Comparison of ENCODE assay signal across 29 cellular contexts in the genomic region with DNA sequence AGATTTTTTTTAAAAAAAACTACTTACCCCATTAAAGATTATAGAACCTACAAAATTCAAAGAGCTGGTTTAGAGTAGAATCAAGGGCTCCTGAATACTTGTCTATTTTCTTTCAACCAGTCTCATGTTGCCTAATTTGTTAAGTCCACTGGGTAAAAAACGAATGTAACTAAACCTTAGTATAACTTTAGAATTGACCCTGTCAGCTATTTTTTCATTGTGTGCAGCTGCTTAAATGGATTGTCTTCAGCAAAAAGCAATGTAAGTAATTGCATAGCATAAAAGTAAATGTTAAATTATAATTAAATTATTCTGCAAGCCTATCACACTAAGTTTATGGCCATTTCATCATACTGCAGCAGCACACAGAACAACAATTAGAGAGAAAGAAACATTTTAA.
"Had no signal": no experiment of that assay in that cellular context is flagged by ENCODE, and none has a peak within 500 bp of the region (broad histone marks: within the 10 kb centered on the region; RNA-seq: fewer than 3 reads in every experiment).

No MANE protein-coding gene starts in this region.

- H3K27me3 ChIP-seq: stomach, suprapubic skin, testis, thyroid gland, tibial artery, tibial nerve, transverse colon, upper lobe of left lung, upper lobe of right lung, uterus, vagina had no signal

- ATAC-seq: stimulated activated effector memory CD8-positive, alpha-beta T cell treated with anti-CD3 and anti-CD28 coated beads, Interleukin-12 subunit alpha, Interleukin-12 subunit beta, amount 100 ng/mL, for 72 hours; stimulated activated memory B cell treated with anti-CD40 and anti-IgM and Interleukin-4, amounts not matched to agents 10 μg/mL and 1 μg/mL and 100 μg/mL, for 72 hours; stimulated activated naive B cell treated with anti-CD40 and anti-IgM and Interleukin-4, amounts not matched to agents 10 μg/mL and 1 μg/mL and 100 μg/mL, for 72 hours; stimulated activated naive CD8-positive, alpha-beta T cell treated with anti-CD3 and anti-CD28 coated beads, Interleukin-15, amount 100 ng/mL, for 72 hours; stimulated activated naive CD8-positive, alpha-beta T cell treated with anti-CD3 and anti-CD28 coated beads, Interleukin-15, Interleukin-2, amounts not matched to agents 100 U/mL and 50 U/mL, for 24 hours; upper lobe of right lung had no signal

- H3K27me3 Mint-ChIP-seq: stimulated activated memory B cell treated with anti-CD40 and anti-IgM and Interleukin-4, amounts not matched to agents 10 μg/mL and 1 μg/mL and 100 μg/mL, for 72 hours; stimulated activated naive B cell treated with anti-CD40 and anti-IgM and Interleukin-4, amounts not matched to agents 10 μg/mL and 1 μg/mL and 100 μg/mL, for 72 hours; stimulated activated naive CD8-positive, alpha-beta T cell treated with anti-CD3 and anti-CD28 coated beads, Interleukin-15, amount 100 ng/mL, for 72 hours; stimulated activated naive CD8-positive, alpha-beta T cell treated with anti-CD3 and anti-CD28 coated beads, Interleukin-15, Interleukin-2, amounts not matched to agents 100 ng/mL and 50 ng/mL, for 24 hours; type B pancreatic cell had no signal

- H3K27ac ChIP-seq: stomach, suprapubic skin, testis, thoracic aorta, thyroid gland, tibial artery, tibial nerve, transverse colon, upper lobe of left lung, upper lobe of right lung, uterus, vagina had no signal

- FAIRE-seq: urothelium cell line had no signal

- H3K9me3 ChIP-seq: stomach, suprapubic skin, testis, thoracic aorta, thyroid gland, tibial artery, tibial nerve, transverse colon, upper lobe of left lung, upper lobe of right lung, uterus, vagina had no signal

- H3K4me1 ChIP-seq: stomach, suprapubic skin, testis, thyroid gland, tibial artery, tibial nerve, transverse colon, upper lobe of left lung, upper lobe of right lung, uterus, vagina had no signal

- H3K36me3 ChIP-seq: stomach, suprapubic skin, thoracic aorta, thyroid gland, tibial artery, tibial nerve, transverse colon, upper lobe of left lung, upper lobe of right lung, uterus, vagina had no signal

- H3K4me1 Mint-ChIP-seq: stimulated activated effector memory CD8-positive, alpha-beta T cell treated with anti-CD3 and anti-CD28 coated beads, Interleukin-12 subunit alpha, Interleukin-12 subunit beta, amount 100 ng/mL, for 72 hours; stimulated activated memory B cell treated with anti-CD40 and anti-IgM and Interleukin-4, amounts not matched to agents 10 μg/mL and 1 μg/mL and 100 μg/mL, for 72 hours; stimulated activated naive B cell treated with anti-CD40 and anti-IgM and Interleukin-4, amounts not matched to agents 10 μg/mL and 1 μg/mL and 100 μg/mL, for 72 hours; stimulated activated naive CD8-positive, alpha-beta T cell treated with anti-CD3 and anti-CD28 coated beads, Interleukin-15, amount 100 ng/mL, for 72 hours had no signal

- H3K9me3 Mint-ChIP-seq: stimulated activated memory B cell treated with anti-CD40 and anti-IgM and Interleukin-4, amounts not matched to agents 10 μg/mL and 1 μg/mL and 100 μg/mL, for 72 hours; type B pancreatic cell had no signal

- H3K36me3 Mint-ChIP-seq: stimulated activated effector memory CD8-positive, alpha-beta T cell treated with anti-CD3 and anti-CD28 coated beads, Interleukin-12 subunit alpha, Interleukin-12 subunit beta, amount 100 ng/mL, for 72 hours; stimulated activated memory B cell treated with anti-CD40 and anti-IgM and Interleukin-4, amounts not matched to agents 10 μg/mL and 1 μg/mL and 100 μg/mL, for 72 hours; stimulated activated naive B cell treated with anti-CD40 and anti-IgM and Interleukin-4, amounts not matched to agents 10 μg/mL and 1 μg/mL and 100 μg/mL, for 72 hours; type B pancreatic cell had no signal

- H3K4me3 Mint-ChIP-seq: stimulated activated effector memory CD8-positive, alpha-beta T cell treated with anti-CD3 and anti-CD28 coated beads, Interleukin-12 subunit alpha, Interleukin-12 subunit beta, amount 100 ng/mL, for 72 hours; stimulated activated memory B cell treated with anti-CD40 and anti-IgM and Interleukin-4, amounts not matched to agents 10 μg/mL and 1 μg/mL and 100 μg/mL, for 72 hours; stimulated activated naive B cell treated with anti-CD40 and anti-IgM and Interleukin-4, amounts not matched to agents 10 μg/mL and 1 μg/mL and 100 μg/mL, for 72 hours; stimulated activated naive CD8-positive, alpha-beta T cell treated with anti-CD3 and anti-CD28 coated beads, Interleukin-15, amount 100 ng/mL, for 72 hours; stimulated activated naive CD8-positive, alpha-beta T cell treated with anti-CD3 and anti-CD28 coated beads, Interleukin-15, Interleukin-2, amounts not matched to agents 100 ng/mL and 50 ng/mL, for 24 hours; type B pancreatic cell had no signal

- H3K4me3 ChIP-seq: stomach, suprapubic skin, testis, thoracic aorta, thyroid gland, tibial artery, tibial nerve, transverse colon, upper lobe of left lung, upper lobe of right lung, uterus, vagina had no signal

- DNase-seq: stimulated activated CD4-positive, alpha-beta T cell treated with anti-CD3 and anti-CD28 coated beads, Interleukin-2, amount 100 ng/mL, for 48 hours; stimulated activated CD4-positive, alpha-beta T cell treated with anti-CD3 and anti-CD28 coated beads, Interleukin-4, amount 100 ng/mL, for 1 hour; stimulated activated CD4-positive, alpha-beta T cell treated with anti-CD3 and anti-CD28 coated beads, Interleukin-4, amount 100 ng/mL, for 24 hours; stimulated activated CD4-positive, alpha-beta T cell treated with anti-CD3 and anti-CD28 coated beads, Interleukin-4, amount 100 ng/mL, for 4 hours; stimulated activated CD8-positive, alpha-beta memory T cell treated with anti-CD3 and anti-CD28 coated beads, Interleukin-4, amount 100 ng/mL, for 48 hours; stimulated activated naive B cell treated with anti-CD40 and anti-IgM and Interleukin-4, amounts not matched to agents 10 μg/mL and 1 μg/mL and 100 μg/mL, for 72 hours; stimulated activated naive CD4-positive, alpha-beta T cell; stimulated activated naive CD4-positive, alpha-beta T cell treated with Interleukin-2 at 50 U/mL for 16 hours; stimulated activated naive CD8-positive, alpha-beta T cell treated with anti-CD3 and anti-CD28 coated beads, Interleukin-15, amount 100 ng/mL, for 72 hours; stimulated activated naive CD8-positive, alpha-beta T cell treated with anti-CD3 and anti-CD28 coated beads, Interleukin-15, Interleukin-2, amounts not matched to agents 100 U/mL and 50 U/mL, for 24 hours; stomach; substantia nigra; testis; thyroid gland; tibial artery; transverse colon; trophoblast cell; upper lobe of left lung; upper lobe of right lung; uterus had no signal

- H3K27ac Mint-ChIP-seq: stimulated activated effector memory CD8-positive, alpha-beta T cell treated with anti-CD3 and anti-CD28 coated beads, Interleukin-12 subunit alpha, Interleukin-12 subunit beta, amount 100 ng/mL, for 72 hours; stimulated activated memory B cell treated with anti-CD40 and anti-IgM and Interleukin-4, amounts not matched to agents 10 μg/mL and 1 μg/mL and 100 μg/mL, for 72 hours; stimulated activated naive B cell treated with anti-CD40 and anti-IgM and Interleukin-4, amounts not matched to agents 10 μg/mL and 1 μg/mL and 100 μg/mL, for 72 hours; stimulated activated naive CD8-positive, alpha-beta T cell treated with anti-CD3 and anti-CD28 coated beads, Interleukin-15, amount 100 ng/mL, for 72 hours; stimulated activated naive CD8-positive, alpha-beta T cell treated with anti-CD3 and anti-CD28 coated beads, Interleukin-15, Interleukin-2, amounts not matched to agents 100 ng/mL and 50 ng/mL, for 24 hours; type B pancreatic cell had no signal
